Comparison of ENCODE assay signal across 24 cellular contexts in the genomic region with DNA sequence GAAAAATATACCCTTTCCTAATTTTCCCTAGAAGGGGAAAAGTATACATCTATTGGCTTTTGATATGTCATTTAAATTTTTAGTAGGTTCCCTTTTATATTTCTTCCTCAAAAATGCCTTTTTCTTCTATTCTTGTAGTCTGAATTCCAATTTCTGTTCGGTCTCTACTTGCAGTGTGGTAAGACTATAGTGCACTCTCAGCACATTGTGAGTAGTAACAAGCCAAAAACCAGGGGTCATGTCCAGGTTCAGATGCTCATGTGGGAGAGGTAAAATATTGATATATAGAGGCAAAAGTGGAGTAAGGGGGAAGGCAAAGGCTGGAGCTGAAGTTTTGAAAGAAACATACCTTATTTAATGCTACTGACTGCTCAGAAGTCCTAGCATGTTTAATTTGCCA. TPM values are rescaled to one million over a fixed set of nuclear protein-coding genes. Genes with fewer than 3 reads are reported as not detected.
DNase-seq lines count a peak whose midpoint lies in the region; ATAC-seq and TF ChIP-seq lines count a peak whose summit lies in the region.
"Had no signal": no experiment of that assay in that cellular context is flagged by ENCODE, and none has a peak within 500 bp of the region (broad histone marks: within the 10 kb centered on the region; RNA-seq: fewer than 3 reads in every experiment).

No MANE protein-coding gene starts in this region.

- no peak for DNase-seq in natural killer cell treated with Interleukin-12 subunit alpha and Interleukin-12 subunit beta and Interleukin-15 and Interleukin-18, amount 100 ng/mL, for 72 hours (ENCODE audit: low spot score)
- no peak for DNase-seq in natural killer cell
- peak; percentile 38 for DNase-seq in RPMI8226
- DNase-seq in right lobe of liver, result no peak
- DNase-seq: ACHN; AML-193; BE2C; CD4-positive, alpha-beta T cell; CD8-positive, alpha-beta memory T cell; DMS 273 treated with DMSO at 0.1 percent for 48 hours; DMS53; DMS79 treated with DMSO at 0.1 percent for 48 hours; GM23248; H7; HCEC 1CT had no signal

- no peaks in the 10 kb centered on the region for H3K36me3 Mint-ChIP-seq in natural killer cell treated with Interleukin-12 subunit alpha and Interleukin-12 subunit beta and Interleukin-15 and Interleukin-18, amount 100 ng/mL, for 72 hours
- H3K36me3 Mint-ChIP-seq in natural killer cell, result no peaks in the 10 kb centered on the region
- peaks cover 3% of the 10 kb centered on the region for H3K36me3 Mint-ChIP-seq in dendritic cell treated with granulocyte-macrophage colony-stimulating factor and Interleukin-4, amounts not matched to agents 40 ng/mL and 50 ng/mL, for 4 days (ENCODE audit: low read depth)
- H3K36me3 Mint-ChIP-seq: CD8-positive, alpha-beta memory T cell had no signal

- H3K4me3 ChIP-seq in neutrophil (ENCODE audit: low read depth in 1 of 2, low read length in 1 of 2) (no peak overlapping the region), right lobe of liver (no peak overlapping the region)
- H3K4me3 ChIP-seq: GM23248 had no signal

- H3K4me1 ChIP-seq in neutrophil (ENCODE audit: control insufficient read depth in 1 of 2, insufficient read depth in 1 of 2, low read depth in 1 of 2, low read length in 1 of 2) (peaks cover 44 to 69% of the 10 kb centered on the region in 2 experiments), right lobe of liver (no peaks in the 10 kb centered on the region)
- H3K4me1 ChIP-seq: BE2C had no signal

- no peaks in the 10 kb centered on the region for H3K27me3 Mint-ChIP-seq in natural killer cell treated with Interleukin-12 subunit alpha and Interleukin-12 subunit beta and Interleukin-15 and Interleukin-18, amount 100 ng/mL, for 72 hours
- peaks cover 13 to 17% of the 10 kb centered on the region in 2 donors for H3K27me3 Mint-ChIP-seq in natural killer cell (ENCODE audit: low read depth in 2 of 2)
- H3K27me3 Mint-ChIP-seq in dendritic cell treated with granulocyte-macrophage colony-stimulating factor and Interleukin-4, amounts not matched to agents 40 ng/mL and 50 ng/mL, for 4 days, result peaks cover 2% of the 10 kb centered on the region

- no peaks in the 10 kb centered on the region for H3K9me3 Mint-ChIP-seq in natural killer cell treated with Interleukin-12 subunit alpha and Interleukin-12 subunit beta and Interleukin-15 and Interleukin-18, amount 100 ng/mL, for 72 hours
- H3K9me3 Mint-ChIP-seq in natural killer cell, result no peaks in the 10 kb centered on the region
- no peaks in the 10 kb centered on the region for H3K9me3 Mint-ChIP-seq in dendritic cell treated with granulocyte-macrophage colony-stimulating factor and Interleukin-4, amounts not matched to agents 40 ng/mL and 50 ng/mL, for 4 days
- H3K9me3 Mint-ChIP-seq: CD4-positive, alpha-beta T cell; CD8-positive, alpha-beta memory T cell had no signal

- H3K27ac ChIP-seq in neutrophil (peak overlapping the region; percentile 72), right lobe of liver (no peak overlapping the region)
- H3K27ac ChIP-seq: 22Rv1, C4-2B, GM23248 had no signal

- TF ChIP-seq CTCF in natural killer cell (IDR thresholded peaks at IDR 0.05) (no peak), neutrophil (IDR thresholded peaks at IDR 0.05) (no peak), right lobe of liver (IDR thresholded peaks at IDR 0.05) (no peak)

- peaks cover 5% of the 10 kb centered on the region for H3K36me3 ChIP-seq in neutrophil
- H3K36me3 ChIP-seq in right lobe of liver, result no peaks in the 10 kb centered on the region
- H3K36me3 ChIP-seq: BE2C had no signal

- H3K9me3 ChIP-seq in neutrophil, result no peaks in the 10 kb centered on the region
- no peaks in the 10 kb centered on the region for H3K9me3 ChIP-seq in right lobe of liver
- H3K9me3 ChIP-seq: BE2C had no signal

- TF ChIP-seq POLR2A in right lobe of liver (IDR thresholded peaks at IDR 0.05), result no peak

- no peak overlapping the region for H3K4me3 Mint-ChIP-seq in natural killer cell treated with Interleukin-12 subunit alpha and Interleukin-12 subunit beta and Interleukin-15 and Interleukin-18, amount 100 ng/mL, for 72 hours
- no peak overlapping the region for H3K4me3 Mint-ChIP-seq in natural killer cell
- no peak overlapping the region for H3K4me3 Mint-ChIP-seq in dendritic cell treated with granulocyte-macrophage colony-stimulating factor and Interleukin-4, amounts not matched to agents 40 ng/mL and 50 ng/mL, for 4 days
- H3K4me3 Mint-ChIP-seq: CD4-positive, alpha-beta T cell; CD8-positive, alpha-beta memory T cell had no signal

- WGBS in right lobe of liver (ENCODE audit: insufficient coverage, low coverage, low lambda C conversion rate, missing lambda C conversion rate), result 25% methylated on average over 1 of the region's 1 CpG

- intact Hi-C loops in natural killer cell (cut with micrococcal nuclease), result no loop called here
- intact Hi-C loops in dendritic cell treated with granulocyte-macrophage colony-stimulating factor and Interleukin-4, amounts not matched to agents 40 ng/mL and 50 ng/mL, for 4 days (cut with micrococcal nuclease), result no loop called here
- intact Hi-C loops in right lobe of liver (cut with DNase I), result no loop called here

- no peaks in the 10 kb centered on the region for H3K27me3 ChIP-seq in neutrophil
- no peaks in the 10 kb centered on the region for H3K27me3 ChIP-seq in right lobe of liver

- ATAC-seq in natural killer cell treated with Interleukin-12 subunit alpha and Interleukin-12 subunit beta and Interleukin-15 and Interleukin-18, amount 100 ng/mL, for 72 hours, result no peak
- ATAC-seq in natural killer cell, result no peak
- no peak for ATAC-seq in GM19351 (IDR thresholded peaks at IDR 0.05; ENCODE audit: unreplicated experiment)
- ATAC-seq in GM18517 (IDR thresholded peaks at IDR 0.05; ENCODE audit: unreplicated experiment), result no peak
- no peak for ATAC-seq in right lobe of liver

- H3K27ac Mint-ChIP-seq in natural killer cell treated with Interleukin-12 subunit alpha and Interleukin-12 subunit beta and Interleukin-15 and Interleukin-18, amount 100 ng/mL, for 72 hours, result peak overlapping the region; percentile 5 to 89
- no peak overlapping the region for H3K27ac Mint-ChIP-seq in natural killer cell
- H3K27ac Mint-ChIP-seq in dendritic cell treated with granulocyte-macrophage colony-stimulating factor and Interleukin-4, amounts not matched to agents 40 ng/mL and 50 ng/mL, for 4 days, result peak overlapping the region; percentile 84
- H3K27ac Mint-ChIP-seq: CD4-positive, alpha-beta T cell; CD8-positive, alpha-beta memory T cell had no signal

- H3K4me1 Mint-ChIP-seq in natural killer cell treated with Interleukin-12 subunit alpha and Interleukin-12 subunit beta and Interleukin-15 and Interleukin-18, amount 100 ng/mL, for 72 hours (ENCODE audit: low read depth in 2 of 2), result peaks cover 31 to 37% of the 10 kb centered on the region in 2 donors
- H3K4me1 Mint-ChIP-seq in natural killer cell, result peaks cover 9 to 17% of the 10 kb centered on the region in 2 donors
- H3K4me1 Mint-ChIP-seq in dendritic cell treated with granulocyte-macrophage colony-stimulating factor and Interleukin-4, amounts not matched to agents 40 ng/mL and 50 ng/mL, for 4 days (ENCODE audit: low read depth), result peaks cover 74% of the 10 kb centered on the region

RNA-seq across cellular contexts. Expression of gene FCGR2A, which starts 4.0 kb away (rescaled TPM):
- total RNA-seq in natural killer cell treated with Interleukin-12 subunit alpha and Interleukin-12 subunit beta and Interleukin-15 and Interleukin-18, amount 100 ng/mL, for 72 hours, result 1 to 10 TPM in 1 of 2 donors, under 1 TPM in 1; 0.86 to 1.5 TPM
- total RNA-seq in natural killer cell (10 to 100 TPM in 2 of 3 donors, 1 to 10 TPM in 1; 7.5 to 34.6 (median 13.9) TPM), right lobe of liver (10 to 100 TPM in 3 of 6 experiments, 1 to 10 TPM in 3; 4.7 to 22.1 (median 13.6) TPM)
- total RNA-seq: Daoy, GM23248, H7 had no signal

RNA-seq across cellular contexts. Expression of gene HSPA6, which starts 23.1 kb away (rescaled TPM):
- total RNA-seq in natural killer cell treated with Interleukin-12 subunit alpha and Interleukin-12 subunit beta and Interleukin-15 and Interleukin-18, amount 100 ng/mL, for 72 hours, result 1 to 10 TPM; 3.3 to 5.9 TPM
- total RNA-seq in natural killer cell, result 1 to 10 TPM; 5.8 to 6.5 (median 6.0) TPM
- total RNA-seq in right lobe of liver, result 1 to 10 TPM in 4 of 6 experiments, under 1 TPM in 2; 0.59 to 3.1 (median 1.6) TPM
- total RNA-seq: GM23248, H7 had no signal

RNA-seq across cellular contexts. Expression of gene FCGR3A, which starts 48.4 kb away (rescaled TPM):
- 100 to 1,000 TPM in 1 of 2 donors, 10 to 100 TPM in 1; 34.5 to 150 TPM for total RNA-seq in natural killer cell treated with Interleukin-12 subunit alpha and Interleukin-12 subunit beta and Interleukin-15 and Interleukin-18, amount 100 ng/mL, for 72 hours
- 100 to 1,000 TPM; 557 to 892 (median 848) TPM for total RNA-seq in natural killer cell
- total RNA-seq in right lobe of liver, result 100 to 1,000 TPM in 1 of 6 experiments, 10 to 100 TPM in 5; 17.6 to 127 (median 31.2) TPM
- total RNA-seq: Daoy, G401, GM23248, H1, H7 had no signal

Comparison
In these comparisons a context has a peak if more than half of its experiments do, and no peak if none do; other contexts are left out.
1. H3K27ac Mint-ChIP-seq: peak in natural killer cell treated with Interleukin-12 subunit alpha and Interleukin-12 subunit beta and Interleukin-15 and Interleukin-18, amount 100 ng/mL, for 72 hours (2 of 2) and dendritic cell treated with granulocyte-macrophage colony-stimulating factor and Interleukin-4, amounts not matched to agents 40 ng/mL and 50 ng/mL, for 4 days (single experiment); none in natural killer cell (0 of 2).